Comparison of ENCODE assay signal across 8 cellular contexts in genomic region chr9:114592356-114592755, GRCh38. TPM values are rescaled to one million over a fixed set of nuclear protein-coding genes. Genes with fewer than 3 reads are reported as not detected.
DNase-seq lines count a peak whose midpoint lies in the region; ATAC-seq, FAIRE-seq and TF ChIP-seq lines count a peak whose summit lies in the region.

No MANE protein-coding gene starts in this region.

- ATAC-seq in GM18868 (IDR thresholded peaks at IDR 0.05; ENCODE audit: unreplicated experiment): no peak

- TF ChIP-seq CTCF in fibroblast of the aortic adventitia (IDR thresholded peaks at IDR 0.05; ENCODE audit: insufficient read depth, low read length) (peak; percentile 42), D721Med (IDR thresholded peaks at IDR 0.05; ENCODE audit: insufficient read depth, missing control alignments) (no peak)

- TF ChIP-seq POLR2A in GM12891 (IDR thresholded peaks at IDR 0.05; ENCODE audit: low read depth, low read length): no peak

- H3K4me3 ChIP-seq in fibroblast of the aortic adventitia (ENCODE audit: low read depth, low read length): no peak overlapping the region

- DNase-seq in Ammon's horn (ENCODE audit: low spot score) (peak; percentile 34), Kasumi-1 (lab: John Stamatoyannopoulos, UW) (peak; percentile 90 to 95), activated T-helper 1 cell treated with Interleukin-2 at 50 U/mL for 16 hours (ENCODE audit: low read depth) (peak; percentile 43), fibroblast of the aortic adventitia (ENCODE audit: low read depth) (peak; percentile 33), GM12891 (ENCODE audit: insufficient read length, low spot score) (no peak), D721Med (ENCODE audit: insufficient read length, low spot score) (no peak)
- DNase-seq in stimulated activated CD8-positive, alpha-beta memory T cell treated with anti-CD3 and anti-CD28 coated beads, Interleukin-12 subunit alpha, Interleukin-12 subunit beta, amount 100 ng/mL, for 1 hour (ENCODE audit: low read depth): peak; percentile 30

- FAIRE-seq in GM12891 (lab: Jason Lieb, UNC): no peak
- no peak for FAIRE-seq in D721Med (lab: Jason Lieb, UNC)

TF ChIP-seq in GM12891, 5 proteins besides CTCF, POLR2A, EP300 and RAD21:
- TF ChIP-seq PAX5 (IDR thresholded peaks at IDR 0.05; ENCODE audit: insufficient read depth, low read length, severe bottlenecking): no peak
- TF ChIP-seq SPI1 (IDR thresholded peaks at IDR 0.05; ENCODE audit: low read depth, low read length): no peak
- TF ChIP-seq TAF1 (IDR thresholded peaks at IDR 0.05; ENCODE audit: low read depth, low read length): no peak
- TF ChIP-seq POU2F2 (IDR thresholded peaks at IDR 0.05; ENCODE audit: low read depth, low read length): no peak
- TF ChIP-seq POLR2AphosphoS5 (IDR thresholded peaks at IDR 0.05; ENCODE audit: low read depth, low read length): no peak

RNA-seq across cellular contexts. Expression of gene ATP6V1G1, which starts 4.8 kb away (rescaled TPM):
- total RNA-seq in fibroblast of the aortic adventitia (ENCODE audit: low replicate concordance): 88.2 and 128 TPM in 2 replicates
- 49.6 TPM for polyA plus RNA-seq in GM12891 (2012; ENCODE audit: low read depth, missing spikeins)

RNA-seq across cellular contexts. Expression of gene TMEM268, which starts 18.7 kb away (rescaled TPM):
- 4.9 and 12.0 TPM in 2 replicates for total RNA-seq in fibroblast of the aortic adventitia (ENCODE audit: low replicate concordance)
- polyA plus RNA-seq in GM12891 (2012; ENCODE audit: low read depth, missing spikeins): 12.7 TPM

Comparison
In these comparisons a context has a peak if more than half of its experiments do, and no peak if none do; other contexts are left out.
1. DNase-seq: peak in Ammon's horn (single experiment), Kasumi-1 (2 of 2), activated T-helper 1 cell treated with Interleukin-2 at 50 U/mL for 16 hours (single experiment), fibroblast of the aortic adventitia (single experiment) and stimulated activated CD8-positive, alpha-beta memory T cell treated with anti-CD3 and anti-CD28 coated beads, Interleukin-12 subunit alpha, Interleukin-12 subunit beta, amount 100 ng/mL, for 1 hour (single experiment); none in GM12891 (single experiment) and D721Med (single experiment).